In genomic region chr6:30651143-30651542, GRCh38 we compare ENCODE assay signal across 17 cellular contexts.
"Had no signal": no experiment of that assay in that cellular context is flagged by ENCODE, and none has a peak within 500 bp of the region (broad histone marks: within the 10 kb centered on the region; RNA-seq: fewer than 3 reads in every experiment).

No MANE protein-coding gene starts in this region.

- H3K9me3 ChIP-seq: ascending aorta, heart left ventricle, ovary, tibial artery, vagina had no signal

- H3K27me3 ChIP-seq: ascending aorta, heart left ventricle, neural progenitor cell, ovary, tibial artery, vagina had no signal

- H3K9ac ChIP-seq: neural progenitor cell had no signal

- DNase-seq: activated CD4-positive, alpha-beta T cell treated with anti-CD3 and anti-CD28 coated beads, Interleukin-2, amount 50 U/mL, for 4 hours; activated CD8-positive, alpha-beta memory T cell treated with anti-CD3 and anti-CD28 coated beads, Interleukin-2, amount 10 ng/mL, durations not matched to agents 7 days and 5 days; activated gamma-delta T cell treated with Interleukin-2 at 50 U/mL for 16 hours; activated naive CD8-positive, alpha-beta T cell treated with anti-CD3 and anti-CD28 coated beads, Interleukin-2, amount 50 U/mL, for 24 hours; dermis blood vessel endothelial cell; effector memory CD8-positive, alpha-beta T cell; heart left ventricle; immature natural killer cell; ovary; stimulated activated CD4-positive, alpha-beta T cell treated with anti-CD3 and anti-CD28 coated beads, Interleukin-12 subunit alpha, Interleukin-12 subunit beta, amount 100 ng/mL, for 4 hours; stimulated activated naive CD4-positive, alpha-beta T cell; tibial artery had no signal

- H3K4me2 ChIP-seq: neural progenitor cell had no signal

- H3K4me3 ChIP-seq: ascending aorta, heart left ventricle, neural progenitor cell, ovary, tibial artery, vagina had no signal

- FAIRE-seq: frontal cortex had no signal

- H3K36me3 ChIP-seq: neural progenitor cell, ovary had no signal

- ATAC-seq: activated CD8-positive, alpha-beta memory T cell treated with anti-CD3 and anti-CD28 coated beads, Interleukin-2, amount 10 ng/mL, durations not matched to agents 7 days and 5 days; activated naive CD8-positive, alpha-beta T cell treated with anti-CD3 and anti-CD28 coated beads, Interleukin-2, amount 50 U/mL, for 24 hours; effector memory CD8-positive, alpha-beta T cell; heart left ventricle had no signal

- H3K27ac ChIP-seq: ascending aorta, epithelial cell of prostate, heart left ventricle, neural progenitor cell, ovary, tibial artery, vagina had no signal

- H3K4me3 Mint-ChIP-seq: activated CD8-positive, alpha-beta memory T cell treated with anti-CD3 and anti-CD28 coated beads, Interleukin-2, amount 10 ng/mL, durations not matched to agents 7 days and 5 days; activated naive CD8-positive, alpha-beta T cell treated with anti-CD3 and anti-CD28 coated beads, Interleukin-2, amount 50 U/mL, for 24 hours; effector memory CD8-positive, alpha-beta T cell; immature natural killer cell had no signal

- H3K27ac Mint-ChIP-seq: activated CD8-positive, alpha-beta memory T cell treated with anti-CD3 and anti-CD28 coated beads, Interleukin-2, amount 10 ng/mL, durations not matched to agents 7 days and 5 days; activated naive CD8-positive, alpha-beta T cell treated with anti-CD3 and anti-CD28 coated beads, Interleukin-2, amount 50 U/mL, for 24 hours; neural progenitor cell had no signal

- H2AFZ ChIP-seq: neural progenitor cell had no signal

- H3K27me3 Mint-ChIP-seq: activated CD8-positive, alpha-beta memory T cell treated with anti-CD3 and anti-CD28 coated beads, Interleukin-2, amount 10 ng/mL, durations not matched to agents 7 days and 5 days; activated naive CD8-positive, alpha-beta T cell treated with anti-CD3 and anti-CD28 coated beads, Interleukin-2, amount 50 U/mL, for 24 hours; effector memory CD8-positive, alpha-beta T cell had no signal

- H3K9me3 Mint-ChIP-seq: activated naive CD8-positive, alpha-beta T cell treated with anti-CD3 and anti-CD28 coated beads, Interleukin-2, amount 50 U/mL, for 24 hours; effector memory CD8-positive, alpha-beta T cell; immature natural killer cell; neural progenitor cell had no signal
